In the genomic region with DNA sequence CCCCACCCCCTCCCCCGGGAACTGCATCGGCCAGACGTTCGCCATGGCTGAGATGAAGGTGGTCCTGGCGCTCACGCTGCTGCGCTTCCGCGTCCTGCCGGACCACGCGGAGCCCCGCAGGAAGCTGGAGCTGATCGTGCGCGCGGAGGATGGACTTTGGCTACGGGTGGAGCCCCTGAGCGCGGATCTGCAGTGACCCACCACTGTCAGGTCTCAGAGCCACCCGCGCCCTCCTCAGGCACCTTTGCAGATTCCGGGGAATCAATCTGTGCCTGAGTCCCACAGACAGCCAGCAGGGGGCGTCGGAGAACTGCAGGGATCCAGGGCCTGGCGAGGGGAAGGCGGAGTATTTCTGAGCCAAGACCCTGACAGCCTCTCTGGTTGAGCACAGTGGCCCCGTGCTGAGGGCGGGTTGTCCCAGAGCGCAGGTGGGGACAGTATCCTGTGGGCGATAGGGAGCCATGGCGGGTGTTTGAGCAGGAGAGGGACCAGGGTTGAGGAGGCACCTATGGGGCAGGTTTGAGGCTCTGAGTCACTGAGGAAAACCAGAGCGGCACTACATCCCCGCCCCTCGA, we compare ENCODE assay signal across 8 cellular contexts. TPM values are rescaled to one million over a fixed set of nuclear protein-coding genes. Genes with fewer than 3 reads are reported as not detected.
A peak's percentile ranks its signal among the peaks of the same experiment; 100 is the strongest.
DNase-seq lines count a peak whose midpoint lies in the region; ATAC-seq and TF ChIP-seq lines count a peak whose summit lies in the region.

No MANE protein-coding gene starts in this region.

- peak; percentile 75 for TF ChIP-seq CTCF in type B pancreatic cell (conservative IDR thresholded peaks at IDR 0.05)

- no peak overlapping the region for H3K4me3 Mint-ChIP-seq in type B pancreatic cell

- no peaks in the 10 kb centered on the region for H3K4me1 Mint-ChIP-seq in type B pancreatic cell (ENCODE audit: unreplicated experiment)

- peaks cover 5% of the 10 kb centered on the region for H3K9me3 Mint-ChIP-seq in type B pancreatic cell

- no peaks in the 10 kb centered on the region for H3K36me3 Mint-ChIP-seq in type B pancreatic cell

- DNase-seq in COLO829 (ENCODE audit: low spot score) (peak; percentile 74), HuH-7.5 (ENCODE audit: low spot score) (peak; percentile 83), SK-N-DZ (ENCODE audit: low spot score) (peak; percentile 62), globus pallidus (ENCODE audit: low spot score) (peak; percentile 30), pons (ENCODE audit: low spot score) (peak; percentile 28), type B pancreatic cell (ENCODE audit: extremely low spot score, unreplicated experiment) (no peak)
- peak; percentile 78 for DNase-seq in activated gamma-delta T cell treated with anti-CD3 and anti-CD28 coated beads, Interleukin-2, amount 50 U/mL, for 16 hours (ENCODE audit: low read depth)

- H3K27ac Mint-ChIP-seq in type B pancreatic cell, result no peak overlapping the region

- H3K27me3 Mint-ChIP-seq in type B pancreatic cell, result no peaks in the 10 kb centered on the region

- no peak for ATAC-seq in HG03280 (IDR thresholded peaks at IDR 0.05; ENCODE audit: unreplicated experiment)

RNA-seq across cellular contexts. Expression of a gene that starts 30.4 kb away (rescaled TPM):
- not detected in 2 replicates for polyA plus RNA-seq in SK-N-DZ (2014; cell fraction: cytosol; rRNA removed)
- polyA plus RNA-seq in SK-N-DZ (2014; cell fraction: nucleus; rRNA removed), result not detected in 2 replicates
- total RNA-seq in type B pancreatic cell (ENCODE audit: low replicate concordance), result not detected in 2 replicates

RNA-seq across cellular contexts. Expression of a gene that starts 56.1 kb away (rescaled TPM):
- not detected in 2 replicates for polyA plus RNA-seq in SK-N-DZ (2014; cell fraction: cytosol; rRNA removed)
- polyA plus RNA-seq in SK-N-DZ (2014; cell fraction: nucleus; rRNA removed), result not detected in 2 replicates
- total RNA-seq in type B pancreatic cell (ENCODE audit: low replicate concordance), result 0.40 and 0.56 TPM in 2 replicates
